In the genomic region with DNA sequence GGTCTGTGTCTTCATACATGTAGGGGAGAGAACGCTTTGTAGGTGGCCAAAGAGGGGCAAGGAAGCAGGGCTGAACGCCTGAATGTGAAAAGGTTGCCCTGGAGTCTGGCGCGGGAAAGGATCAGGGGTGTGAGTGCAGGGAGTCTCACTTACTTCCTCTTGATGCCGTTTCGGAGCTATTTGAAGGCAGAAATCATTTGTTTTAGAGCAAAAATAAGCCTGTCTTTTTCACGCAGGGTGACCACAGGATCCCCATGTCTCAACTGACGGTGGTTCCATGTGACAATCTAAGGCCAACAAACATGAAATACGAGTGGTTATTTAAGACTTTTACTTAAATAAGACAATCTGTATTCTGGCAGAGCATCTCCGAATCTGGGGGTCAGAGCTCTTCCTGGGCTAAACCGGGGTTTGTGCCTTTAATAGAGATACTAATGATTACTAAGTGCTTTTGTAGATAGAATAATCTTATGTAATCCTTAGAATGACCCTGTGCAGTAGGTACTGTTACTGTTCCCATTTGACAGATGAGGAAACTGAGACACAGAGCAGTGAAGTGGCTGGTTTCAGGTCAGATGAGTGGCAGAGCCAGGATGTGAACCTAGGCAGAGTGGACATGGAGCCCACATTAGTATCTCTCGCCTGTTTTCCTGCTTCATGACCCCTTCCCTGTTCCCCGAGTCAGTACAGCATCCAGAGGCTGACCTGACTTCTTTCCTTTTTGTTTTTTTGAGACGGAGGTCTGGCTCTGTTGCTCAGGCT, we compare ENCODE assay signal across 9 cellular contexts. TPM values are rescaled to one million over a fixed set of nuclear protein-coding genes. Genes with fewer than 3 reads are reported as not detected.
DNase-seq lines count a peak whose midpoint lies in the region; ATAC-seq, FAIRE-seq and TF ChIP-seq lines count a peak whose summit lies in the region.
"Had no signal": no experiment of that assay in that cellular context is flagged by ENCODE, and none has a peak within 500 bp of the region (broad histone marks: within the 10 kb centered on the region; RNA-seq: fewer than 3 reads in every experiment).

No MANE protein-coding gene starts in this region.

- no peaks in the 10 kb centered on the region for H3K9me3 ChIP-seq in A549
- H3K9me3 ChIP-seq in iPS-15b (ENCODE audit: control insufficient read depth, insufficient read depth, low read length) = no peaks in the 10 kb centered on the region

- H3K27ac ChIP-seq in A549 = peak overlapping the region in 1 of 2 experiments; percentile 98; a peak in 3 of 6 replicates

- TF ChIP-seq EP300 in A549 (IDR thresholded peaks at IDR 0.05) = no peak

- no peak for FAIRE-seq in A549 (lab: Jason Lieb, UNC)

- ATAC-seq in A549 = no peak

- no peak for DNase-seq in A549 (ENCODE audit: low read depth in 1 of 2, low spot score in 1 of 2)
- DNase-seq in RPMI8226 = peak; percentile 41
- no peak for DNase-seq in NCI-H1930 (lab: John Stamatoyannopoulos, UW)
- DNase-seq in NCI-H345 (lab: John Stamatoyannopoulos, UW) = no peak
- DNase-seq in NCI-H226 = no peak
- no peak for DNase-seq in NCI-H2171 (lab: John Stamatoyannopoulos, UW)
- DNase-seq: activated CD8-positive, alpha-beta memory T cell treated with anti-CD3 and anti-CD28 coated beads, Interleukin-2, amount 50 U/mL, for 48 hours had no signal

- TF ChIP-seq RAD21 in A549 (conservative IDR thresholded peaks at IDR 0.05 in 1 of 2, IDR thresholded peaks at IDR 0.05 in 1 of 2) = no peak

- TF ChIP-seq POLR2A in A549 (IDR thresholded peaks at IDR 0.05; ENCODE audit: low read length) (no peak), GM15510 (IDR thresholded peaks at IDR 0.05; ENCODE audit: borderline replicate concordance, extremely low read depth, insufficient read length) (peak; percentile 12)

- 87% methylated on average over 14 of the region's 14 CpGs for WGBS in A549 (ENCODE audit: missing lambda C conversion rate)

- H3K4me2 ChIP-seq in A549 = peak overlapping the region; percentile 85

- H3K4me3 ChIP-seq in A549 (peak overlapping the region; percentile 81; the same call in 1 of the 3 replicates), iPS-15b (ENCODE audit: low read depth, low read length) (peak overlapping the region; percentile 88)

- peak overlapping the region; percentile 38 for H3K9ac ChIP-seq in iPS-15b (ENCODE audit: low read depth, low read length)

- TF ChIP-seq CTCF in A549 (IDR thresholded peaks at IDR 0.05) = no peak

- no peaks in the 10 kb centered on the region for H3K27me3 ChIP-seq in iPS-15b (ENCODE audit: control insufficient read depth, insufficient read depth, low read length)

- POLR2A ChIA-PET in A549 (lab: Yijun Ruan, JAX) = no interaction called here

- H3K4me1 ChIP-seq in A549 (peaks cover 12% of the 10 kb centered on the region), iPS-15b (ENCODE audit: control insufficient read depth, insufficient read depth, low read length) (no peaks in the 10 kb centered on the region)

- no peaks in the 10 kb centered on the region for H3K36me3 ChIP-seq in iPS-15b (ENCODE audit: control insufficient read depth, insufficient read depth, low read length)

- CTCF ChIA-PET in A549 (lab: Yijun Ruan, JAX) = no interaction called here

TF ChIP-seq in A549, 52 proteins besides CTCF, POLR2A, EP300 and RAD21:
- no peak for TF ChIP-seq MYC (IDR thresholded peaks at IDR 0.05; ENCODE audit: borderline replicate concordance, low read length)
- TF ChIP-seq NPAS2 (CRISPR knock-in tag; IDR thresholded peaks at IDR 0.05; ENCODE audit: borderline replicate concordance) = no peak
- TF ChIP-seq EHF (CRISPR knock-in tag; IDR thresholded peaks at IDR 0.05) = no peak
- no peak for TF ChIP-seq ZSCAN20 (CRISPR knock-in tag; IDR thresholded peaks at IDR 0.05)
- no peak for TF ChIP-seq ATOH8 (CRISPR knock-in tag; IDR thresholded peaks at IDR 0.05; ENCODE audit: low read depth)
- TF ChIP-seq JUNB (IDR thresholded peaks at IDR 0.05) = no peak
- no peak for TF ChIP-seq KDM1A (IDR thresholded peaks at IDR 0.05; ENCODE audit: low read depth)
- no peak for TF ChIP-seq CHD2 (IDR thresholded peaks at IDR 0.05; ENCODE audit: low read length, partially characterized antibody)
- TF ChIP-seq, protein P1, sequence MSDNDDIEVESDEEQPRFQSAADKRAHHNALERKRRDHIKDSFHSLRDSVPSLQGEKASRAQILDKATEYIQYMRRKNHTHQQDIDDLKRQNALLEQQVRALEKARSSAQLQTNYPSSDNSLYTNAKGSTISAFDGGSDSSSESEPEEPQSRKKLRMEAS (IDR thresholded peaks at IDR 0.05) = no peak
- no peak for TF ChIP-seq JUN (IDR thresholded peaks at IDR 0.05)
- TF ChIP-seq RFX5 (IDR thresholded peaks at IDR 0.05) = no peak
- no peak for TF ChIP-seq CEBPB (IDR thresholded peaks at IDR 0.05)
- TF ChIP-seq TP53 (CRISPR knock-in tag; IDR thresholded peaks at IDR 0.05) = no peak
- no peak for TF ChIP-seq NFE2L2 (conservative IDR thresholded peaks at IDR 0.05; ENCODE audit: low read length)
- TF ChIP-seq CBX2 (IDR thresholded peaks at IDR 0.05; ENCODE audit: borderline replicate concordance, low read depth) = no peak
- TF ChIP-seq FOXS1 (CRISPR knock-in tag; IDR thresholded peaks at IDR 0.05) = no peak
- TF ChIP-seq ELK1 (IDR thresholded peaks at IDR 0.05; ENCODE audit: low read depth, low read length) = no peak
- TF ChIP-seq RARB (CRISPR knock-in tag; IDR thresholded peaks at IDR 0.05) = no peak
- TF ChIP-seq MAZ (IDR thresholded peaks at IDR 0.05; ENCODE audit: borderline replicate concordance, low read depth, low read length) = no peak
- TF ChIP-seq FOSL2 (IDR thresholded peaks at IDR 0.05) = no peak
- no peak for TF ChIP-seq FOSL2 (CRISPR knock-in tag; IDR thresholded peaks at IDR 0.05)

RNA-seq across cellular contexts. Expression of gene BRI3BP, which starts 1.9 kb away (rescaled TPM):
- polyA plus RNA-seq in A549 (2011; rRNA removed) (23.7 and 25.0 TPM in 2 replicates), A549 (2017; fragmentation: RNase III; extraction: RNeasy Plus Mini Kit Qiagen cat#74134 plus additional on column Dnase treatment) (21.6 to 25.9 TPM (median 23.5 TPM) in 3 replicates)
- polyA plus RNA-seq in A549 (2012; cell fraction: cytosol; rRNA removed) = 13.6 and 17.2 TPM in 2 replicates
- 7.2 and 9.0 TPM in 2 replicates for polyA plus RNA-seq in A549 (2012; cell fraction: nucleus; rRNA removed)
- polyA minus RNA-seq in A549 (2011; rRNA and poly(A)+ RNA removed) = 17.5 and 17.8 TPM in 2 replicates

RNA-seq across cellular contexts. Expression of gene DHX37, which starts 6.5 kb away (rescaled TPM):
- polyA plus RNA-seq in A549 (2011; rRNA removed) = 16.7 and 20.4 TPM in 2 replicates
- 36.3 and 44.9 TPM in 2 replicates for polyA plus RNA-seq in A549 (2012; cell fraction: cytosol; rRNA removed)
- polyA plus RNA-seq in A549 (2012; cell fraction: nucleus; rRNA removed) = 104 and 118 TPM in 2 replicates
- 37.5 to 37.7 TPM (median 37.6 TPM) in 3 replicates for polyA plus RNA-seq in A549 (2017; fragmentation: RNase III; extraction: RNeasy Plus Mini Kit Qiagen cat#74134 plus additional on column Dnase treatment)
- 28.6 and 47.1 TPM in 2 replicates for polyA minus RNA-seq in A549 (2011; rRNA and poly(A)+ RNA removed)
